ENCODE assay signal across 13 cellular contexts in genomic region chrX:39900788-39901170, GRCh38.
DNase-seq lines count a peak whose midpoint lies in the region; ATAC-seq and TF ChIP-seq lines count a peak whose summit lies in the region.
"Had no signal": no experiment of that assay in that cellular context is flagged by ENCODE, and none has a peak within 500 bp of the region (broad histone marks: within the 10 kb centered on the region; RNA-seq: fewer than 3 reads in every experiment).

No MANE protein-coding gene starts in this region.

- no peaks in the 10 kb centered on the region for H3K9me3 Mint-ChIP-seq in activated CD4-positive, alpha-beta T cell treated with anti-CD3 and anti-CD28 coated beads, Interleukin-2, amount 10 ng/mL, durations not matched to agents 7 days and 5 days
- H3K9me3 Mint-ChIP-seq: stimulated activated naive B cell treated with anti-CD40 and anti-IgM and Interleukin-4, amounts not matched to agents 10 μg/mL and 1 μg/mL and 100 μg/mL, for 72 hours had no signal

- H3K9me3 ChIP-seq in thyroid gland = no peaks in the 10 kb centered on the region

- H3K4me3 ChIP-seq in thyroid gland (replicated peaks in 1 of 3) = no peak overlapping the region

- H3K27me3 ChIP-seq in foreskin keratinocyte (no peaks in the 10 kb centered on the region), thyroid gland (no peaks in the 10 kb centered on the region)

- TF ChIP-seq CTCF in foreskin keratinocyte (conservative IDR thresholded peaks at IDR 0.05) (no peak), thyroid gland (IDR thresholded peaks at IDR 0.05) (no peak)

- no peak for TF ChIP-seq POLR2A in thyroid gland (IDR thresholded peaks at IDR 0.05)

- peak; percentile 66 to 74 for DNase-seq in NCI-H524 (lab: John Stamatoyannopoulos, UW)
- DNase-seq in NCI-H524 treated with DMSO at 0.1 percent for 48 hours (lab: John Stamatoyannopoulos, UW) = no peak
- DNase-seq in NCI-H526 (lab: John Stamatoyannopoulos, UW) = peak; percentile 19 to 76
- DNase-seq in foreskin keratinocyte = no peak
- DNase-seq in thyroid gland = peak; percentile 28 to 33
- DNase-seq in activated CD4-positive, alpha-beta T cell treated with anti-CD3 and anti-CD28 coated beads, Interleukin-2, amount 10 ng/mL, durations not matched to agents 7 days and 5 days = no peak
- no peak for DNase-seq in stimulated activated naive CD4-positive, alpha-beta T cell treated with Interleukin-2 at 50 U/mL for 16 hours (lab: John Stamatoyannopoulos, UW)
- no peak for DNase-seq in activated effector memory CD4-positive, alpha-beta T cell treated with Interleukin-2 at 50 U/mL for 16 hours
- DNase-seq: activated CD8-positive, alpha-beta memory T cell treated with anti-CD3 and anti-CD28 coated beads, Interleukin-2, amount 50 U/mL, for 48 hours; aorta; KBM-7; stimulated activated naive B cell treated with anti-CD40 and anti-IgM and Interleukin-4, amounts not matched to agents 10 μg/mL and 1 μg/mL and 100 μg/mL, for 72 hours had no signal

- H3K27ac ChIP-seq in foreskin keratinocyte (no peak overlapping the region), thyroid gland (no peak overlapping the region)

- peaks cover 4% of the 10 kb centered on the region for H3K27me3 Mint-ChIP-seq in activated CD4-positive, alpha-beta T cell treated with anti-CD3 and anti-CD28 coated beads, Interleukin-2, amount 10 ng/mL, durations not matched to agents 7 days and 5 days

- peaks cover 14% of the 10 kb centered on the region for H3K4me1 ChIP-seq in foreskin keratinocyte
- H3K4me1 ChIP-seq in thyroid gland = peaks cover 6 to 38% of the 10 kb centered on the region in 2 donors

- peak; percentile 22 for ATAC-seq in foreskin keratinocyte
- ATAC-seq: HCT116; stimulated activated naive B cell treated with anti-CD40 and anti-IgM and Interleukin-4, amounts not matched to agents 10 μg/mL and 1 μg/mL and 100 μg/mL, for 72 hours had no signal

- POLR2A ChIA-PET in activated CD4-positive, alpha-beta T cell treated with anti-CD3 and anti-CD28 coated beads, Interleukin-2, amount 10 ng/mL, durations not matched to agents 7 days and 5 days (lab: Charles Lee) = no interaction called here

- H3K36me3 ChIP-seq in thyroid gland = no peaks in the 10 kb centered on the region

- no peak overlapping the region for H3K27ac Mint-ChIP-seq in activated CD4-positive, alpha-beta T cell treated with anti-CD3 and anti-CD28 coated beads, Interleukin-2, amount 10 ng/mL, durations not matched to agents 7 days and 5 days
- H3K27ac Mint-ChIP-seq: stimulated activated naive B cell treated with anti-CD40 and anti-IgM and Interleukin-4, amounts not matched to agents 10 μg/mL and 1 μg/mL and 100 μg/mL, for 72 hours had no signal

- H3K4me3 Mint-ChIP-seq in activated CD4-positive, alpha-beta T cell treated with anti-CD3 and anti-CD28 coated beads, Interleukin-2, amount 10 ng/mL, durations not matched to agents 7 days and 5 days = no peak overlapping the region
- H3K4me3 Mint-ChIP-seq: stimulated activated naive B cell treated with anti-CD40 and anti-IgM and Interleukin-4, amounts not matched to agents 10 μg/mL and 1 μg/mL and 100 μg/mL, for 72 hours had no signal

- whole genome bisulfite sequencing in thyroid gland, 2 donors = 20% methylated on average over 2 of the region's 11 CpGs; no CpG with 5 or more reads in 1 of the 2 donors

- intact Hi-C loops in thyroid gland (cut with DNase I) = no loop called here

- H3K36me3 Mint-ChIP-seq in activated CD4-positive, alpha-beta T cell treated with anti-CD3 and anti-CD28 coated beads, Interleukin-2, amount 10 ng/mL, durations not matched to agents 7 days and 5 days (ENCODE audit: low read depth) = no peaks in the 10 kb centered on the region
- H3K36me3 Mint-ChIP-seq: stimulated activated naive B cell treated with anti-CD40 and anti-IgM and Interleukin-4, amounts not matched to agents 10 μg/mL and 1 μg/mL and 100 μg/mL, for 72 hours had no signal

- CTCF ChIA-PET in activated CD4-positive, alpha-beta T cell treated with anti-CD3 and anti-CD28 coated beads, Interleukin-2, amount 10 ng/mL, durations not matched to agents 7 days and 5 days (lab: Charles Lee) = no interaction called here

- H3K4me1 Mint-ChIP-seq in activated CD4-positive, alpha-beta T cell treated with anti-CD3 and anti-CD28 coated beads, Interleukin-2, amount 10 ng/mL, durations not matched to agents 7 days and 5 days = peaks cover 8% of the 10 kb centered on the region

Comparison
In these comparisons a context has a peak if more than half of its experiments do, and no peak if none do; other contexts are left out.
1. DNase-seq: peak in NCI-H524 (2 of 2), NCI-H526 (2 of 2) and thyroid gland (2 of 2); none in NCI-H524 treated with DMSO at 0.1 percent for 48 hours (single experiment), foreskin keratinocyte (0 of 2), activated CD4-positive, alpha-beta T cell treated with anti-CD3 and anti-CD28 coated beads, Interleukin-2, amount 10 ng/mL, durations not matched to agents 7 days and 5 days (single experiment), stimulated activated naive CD4-positive, alpha-beta T cell treated with Interleukin-2 at 50 U/mL for 16 hours (single experiment) and activated effector memory CD4-positive, alpha-beta T cell treated with Interleukin-2 at 50 U/mL for 16 hours (single experiment).